In genomic region chr3:119160361-119160760, GRCh38 we compare ENCODE assay signal across 22 cellular contexts. TPM values are rescaled to one million over a fixed set of nuclear protein-coding genes. Genes with fewer than 3 reads are reported as not detected.
DNase-seq lines count a peak whose midpoint lies in the region; ATAC-seq, FAIRE-seq and TF ChIP-seq lines count a peak whose summit lies in the region.
"Had no signal": no experiment of that assay in that cellular context is flagged by ENCODE, and none has a peak within 500 bp of the region (broad histone marks: within the 10 kb centered on the region; RNA-seq: fewer than 3 reads in every experiment).

No MANE protein-coding gene starts in this region.

- H3K36me3 Mint-ChIP-seq in type B pancreatic cell: peaks cover 4% of the 10 kb centered on the region
- no peaks in the 10 kb centered on the region for H3K36me3 Mint-ChIP-seq in activated naive CD4-positive, alpha-beta T cell treated with anti-CD3 and anti-CD28 coated beads for 36 hours (ENCODE audit: low read depth)
- H3K36me3 Mint-ChIP-seq: CD8-positive, alpha-beta T cell had no signal

- H3K27me3 ChIP-seq in bronchial epithelial cell (ENCODE audit: control insufficient read depth, insufficient read depth, low read length) (no peaks in the 10 kb centered on the region), MM.1S (replicated peaks; ENCODE audit: insufficient read depth, low read length) (no peaks in the 10 kb centered on the region), testis (no peaks in the 10 kb centered on the region)

- no peak for FAIRE-seq in bronchial epithelial cell (lab: Jason Lieb, UNC)
- FAIRE-seq: D721Med, GM12891, HepG2, HTR-8/SVneo had no signal

- no peaks in the 10 kb centered on the region for H3K9me3 ChIP-seq in mucosa of descending colon
- H3K9me3 ChIP-seq in MM.1S (replicated peaks; ENCODE audit: insufficient read depth, low read length): no peaks in the 10 kb centered on the region
- H3K9me3 ChIP-seq in testis: no peaks in the 10 kb centered on the region
- H3K9me3 ChIP-seq: BE2C had no signal

- H4K20me1 ChIP-seq in MM.1S (ENCODE audit: insufficient read depth, low read length): no peaks in the 10 kb centered on the region

- no peak for TF ChIP-seq CTCF in bronchial epithelial cell (IDR thresholded peaks at IDR 0.05; ENCODE audit: insufficient read depth, low read length, severe bottlenecking)
- TF ChIP-seq CTCF in mucosa of descending colon (IDR thresholded peaks at IDR 0.05): no peak
- no peak for TF ChIP-seq CTCF in type B pancreatic cell (conservative IDR thresholded peaks at IDR 0.05)
- TF ChIP-seq CTCF in MM.1S (IDR thresholded peaks at IDR 0.05; ENCODE audit: low read length): no peak
- no peak for TF ChIP-seq CTCF in testis (IDR thresholded peaks at IDR 0.05)

- peaks cover 16% of the 10 kb centered on the region for H3K9me3 Mint-ChIP-seq in type B pancreatic cell
- H3K9me3 Mint-ChIP-seq in activated naive CD4-positive, alpha-beta T cell treated with anti-CD3 and anti-CD28 coated beads for 36 hours: peaks cover 6% of the 10 kb centered on the region

- H3K9ac ChIP-seq in MM.1S (ENCODE audit: low read length): no peak overlapping the region

- peak overlapping the region; percentile 91 for H3K27ac Mint-ChIP-seq in type B pancreatic cell
- H3K27ac Mint-ChIP-seq in activated naive CD4-positive, alpha-beta T cell treated with anti-CD3 and anti-CD28 coated beads for 36 hours: no peak overlapping the region
- H3K27ac Mint-ChIP-seq: CD8-positive, alpha-beta T cell; GM23338 had no signal

- H3K4me1 Mint-ChIP-seq in type B pancreatic cell (ENCODE audit: unreplicated experiment): no peaks in the 10 kb centered on the region
- H3K4me1 Mint-ChIP-seq in activated naive CD4-positive, alpha-beta T cell treated with anti-CD3 and anti-CD28 coated beads for 36 hours (ENCODE audit: low read depth): no peaks in the 10 kb centered on the region
- H3K4me1 Mint-ChIP-seq: GM23338 had no signal

- DNase-seq in bronchial epithelial cell (ENCODE audit: low read depth) (peak; percentile 71), mucosa of descending colon (no peak), type B pancreatic cell (ENCODE audit: extremely low spot score, unreplicated experiment) (no peak), MM.1S (no peak), testis (no peak)
- no peak for DNase-seq in activated naive CD4-positive, alpha-beta T cell treated with anti-CD3 and anti-CD28 coated beads for 36 hours
- DNase-seq: BE2C; CD8-positive, alpha-beta T cell; COR-L47; DMS153; DMS79 treated with DMSO at 0.1 percent for 48 hours; EL; H7 had no signal

- no peak overlapping the region for H3K4me2 ChIP-seq in MM.1S (ENCODE audit: low read depth, low read length)
- H3K4me2 ChIP-seq: GM23338 had no signal

- H3K36me3 ChIP-seq in bronchial epithelial cell (ENCODE audit: control insufficient read depth, insufficient read depth, low read length) (no peaks in the 10 kb centered on the region), mucosa of descending colon (ENCODE audit: low read depth) (no peaks in the 10 kb centered on the region), MM.1S (replicated peaks; ENCODE audit: insufficient read depth, low read length) (no peaks in the 10 kb centered on the region), testis (ENCODE audit: low read depth, missing control alignments) (no peaks in the 10 kb centered on the region)
- H3K36me3 ChIP-seq: BE2C had no signal

- no peak overlapping the region for H3K27ac ChIP-seq in MM.1S (ENCODE audit: low read length)
- no peak overlapping the region for H3K27ac ChIP-seq in testis
- H3K27ac ChIP-seq: C4-2B had no signal

- H3F3A ChIP-seq in MM.1S (ENCODE audit: insufficient read depth, low read length): no peaks in the 10 kb centered on the region

- intact Hi-C loops in mucosa of descending colon (cut with DNase I, micrococcal nuclease) (no loop called here), testis (cut with DNase I; ENCODE audit: low total_unique reads) (no loop called here)
- intact Hi-C loops in activated naive CD4-positive, alpha-beta T cell treated with anti-CD3 and anti-CD28 coated beads for 36 hours (cut with micrococcal nuclease): no loop called here

- ATAC-seq in esophagus mucosa (peak; percentile 97), mucosa of descending colon (peak; percentile 30)
- ATAC-seq: CD8-positive, alpha-beta T cell; GM23338; HepG2 had no signal

- no peak overlapping the region for H2AFZ ChIP-seq in MM.1S (ENCODE audit: low read length)
- H2AFZ ChIP-seq: GM23338 had no signal

- no peaks in the 10 kb centered on the region for H3K9me2 ChIP-seq in MM.1S (replicated peaks; ENCODE audit: insufficient read depth, low read length)

- CTCF ChIA-PET in activated naive CD4-positive, alpha-beta T cell treated with anti-CD3 and anti-CD28 coated beads for 36 hours (lab: Charles Lee): interaction anchor here (1.6 kb wide), 1 partner anchor 81 kb away, joined by 5 read pairs; no protein-coding TSS in a partner anchor

- H3K79me2 ChIP-seq in MM.1S (ENCODE audit: low read length): no peaks in the 10 kb centered on the region

- no peaks in the 10 kb centered on the region for H3K4me1 ChIP-seq in mucosa of descending colon (ENCODE audit: low read depth)
- no peaks in the 10 kb centered on the region for H3K4me1 ChIP-seq in MM.1S (ENCODE audit: low read length)
- H3K4me1 ChIP-seq in testis: no peaks in the 10 kb centered on the region
- H3K4me1 ChIP-seq: BE2C had no signal

- 88% methylated on average over 1 of the region's 1 CpG for WGBS in testis, 2 donors

- no peaks in the 10 kb centered on the region for H3K27me3 Mint-ChIP-seq in type B pancreatic cell
- peaks cover 1% of the 10 kb centered on the region for H3K27me3 Mint-ChIP-seq in activated naive CD4-positive, alpha-beta T cell treated with anti-CD3 and anti-CD28 coated beads for 36 hours (ENCODE audit: low read depth)

- H3K4me3 ChIP-seq in bronchial epithelial cell (ENCODE audit: low read depth, low read length): no peak overlapping the region
- no peak overlapping the region for H3K4me3 ChIP-seq in mucosa of descending colon
- H3K4me3 ChIP-seq in MM.1S (ENCODE audit: low read length): no peak overlapping the region
- no peak overlapping the region for H3K4me3 ChIP-seq in testis
- H3K4me3 ChIP-seq: A549, GM23338 had no signal

- H3K4me3 Mint-ChIP-seq in type B pancreatic cell: peak overlapping the region; percentile 65
- H3K4me3 Mint-ChIP-seq in activated naive CD4-positive, alpha-beta T cell treated with anti-CD3 and anti-CD28 coated beads for 36 hours: no peak overlapping the region
- H3K4me3 Mint-ChIP-seq: CD8-positive, alpha-beta T cell; GM23338 had no signal

- TF ChIP-seq POLR2A in testis (IDR thresholded peaks at IDR 0.05): no peak

RNA-seq across cellular contexts. Expression of gene UPK1B, which starts 13.0 kb away (rescaled TPM):
- total RNA-seq in bronchial epithelial cell (25.0 and 55.2 TPM in 2 replicates), esophagus mucosa (0.96 TPM), mucosa of descending colon (not detected), type B pancreatic cell (ENCODE audit: low replicate concordance) (49.2 and 105 TPM in 2 replicates), testis (under 1 TPM; 0.50 to 0.79 TPM)
- under 1 TPM in 1 of 2 experiments, not detected in 1; 0.21 TPM for total RNA-seq in activated naive CD4-positive, alpha-beta T cell treated with anti-CD3 and anti-CD28 coated beads for 36 hours
- polyA plus RNA-seq in testis (ENCODE audit: insufficient read depth, low read depth, low replicate concordance): 2.2 TPM
- total RNA-seq: CD8-positive, alpha-beta T cell; HepG2 had no signal
- polyA plus RNA-seq: HepG2 had no signal

RNA-seq across cellular contexts. Expression of gene TEX55, which starts 14.4 kb away (rescaled TPM):
- total RNA-seq in bronchial epithelial cell (not detected in 2 replicates), esophagus mucosa (not detected), mucosa of descending colon (not detected), type B pancreatic cell (ENCODE audit: low replicate concordance) (not detected in 2 replicates), testis (100 to 1,000 TPM in 1 of 2 donors, 10 to 100 TPM in 1; 70.4 to 158 TPM)
- total RNA-seq in activated naive CD4-positive, alpha-beta T cell treated with anti-CD3 and anti-CD28 coated beads for 36 hours: not detected
- 176 TPM for polyA plus RNA-seq in testis (ENCODE audit: insufficient read depth, low read depth, low replicate concordance)
- total RNA-seq: CD8-positive, alpha-beta T cell; H7; HepG2 had no signal
- polyA plus RNA-seq: AG04450, GM23338, HepG2 had no signal

Comparison
In these comparisons a context has a peak if more than half of its experiments do, and no peak if none do; other contexts are left out.
1. RNA of gene UPK1B, which starts 13.0 kb away (total RNA-seq): 49.2 to 105 TPM in type B pancreatic cell and 25.0 to 55.2 TPM in bronchial epithelial cell; 0.96 TPM in esophagus mucosa (single experiment), 0.50 to 0.79 TPM in testis, 0.21 TPM in activated naive CD4-positive, alpha-beta T cell treated with anti-CD3 and anti-CD28 coated beads for 36 hours and not detected in mucosa of descending colon; every median in the first group is over 10 times any median in the second.
2. RNA of gene TEX55, which starts 14.4 kb away (total RNA-seq): 70.4 to 158 TPM in testis; not detected in bronchial epithelial cell, not detected in esophagus mucosa (single experiment), not detected in mucosa of descending colon, not detected in type B pancreatic cell and not detected in activated naive CD4-positive, alpha-beta T cell treated with anti-CD3 and anti-CD28 coated beads for 36 hours; every median in the first group is over 10 times any median in the second.